9 cellular contexts compared by ENCODE assay signal in genomic region chr15:37926136-37926535, GRCh38. TPM values are rescaled to one million over a fixed set of nuclear protein-coding genes. Genes with fewer than 3 reads are reported as not detected.
"Had no signal": no experiment of that assay in that cellular context is flagged by ENCODE, and none has a peak within 500 bp of the region (broad histone marks: within the 10 kb centered on the region; RNA-seq: fewer than 3 reads in every experiment).

No MANE protein-coding gene starts in this region.

- DNase-seq: H9, HCEC 1CT, KBM-7 had no signal

- H3K27ac Mint-ChIP-seq: GM23338, H9, IgD-negative memory B cell had no signal

- H3K4me3 ChIP-seq: GM23338 had no signal

- H3K27ac ChIP-seq: HL-60 had no signal

- H3K4me3 Mint-ChIP-seq: GM23338, H9 had no signal

- ATAC-seq: GM23338, HepG2 had no signal

- H3K36me3 Mint-ChIP-seq: IgD-negative memory B cell had no signal

- H3K4me2 ChIP-seq: GM23338 had no signal

- H2AFZ ChIP-seq: GM23338 had no signal

- H3K9me3 Mint-ChIP-seq: GM23338 had no signal

- H3K4me1 Mint-ChIP-seq: IgD-negative memory B cell had no signal

RNA-seq across cellular contexts. Expression of gene TMCO5A, which starts 8.3 kb away (rescaled TPM):
- total RNA-seq: GM23338, H1, H9, HepG2, HT1080 had no signal
